Comparison of ENCODE assay signal across 22 cellular contexts in genomic region chr2:143029141-143029540, GRCh38.
"Had no signal": no experiment of that assay in that cellular context is flagged by ENCODE, and none has a peak within 500 bp of the region (broad histone marks: within the 10 kb centered on the region; RNA-seq: fewer than 3 reads in every experiment).

No MANE protein-coding gene starts in this region.

- H3K4me3 ChIP-seq: adrenal gland, body of pancreas, mucosa of descending colon, stomach, thoracic aorta had no signal

- H3K27ac Mint-ChIP-seq: activated CD8-positive, alpha-beta memory T cell treated with anti-CD3 and anti-CD28 coated beads, Interleukin-2, amount 10 ng/mL, durations not matched to agents 7 days and 5 days; activated naive CD4-positive, alpha-beta T cell treated with anti-CD3 and anti-CD28 coated beads, Interleukin-2, amount 50 U/mL, for 24 hours; naive thymus-derived CD8-positive, alpha-beta T cell had no signal

- DNase-seq: activated CD4-positive, alpha-beta T cell treated with anti-CD3 and anti-CD28 coated beads, Interleukin-2, amount 50 U/mL, for 48 hours; activated CD4-positive, CD25-positive, alpha-beta regulatory T cell treated with anti-CD3 and anti-CD28 coated beads, Interleukin-2, amount 50 U/mL, for 72 hours; activated CD8-positive, alpha-beta memory T cell treated with anti-CD3 and anti-CD28 coated beads, Interleukin-2, amount 10 ng/mL, durations not matched to agents 7 days and 5 days; activated effector memory CD4-positive, alpha-beta T cell treated with Interleukin-2 at 50 U/mL for 16 hours; activated T-cell treated with anti-CD3 and anti-CD28 coated beads, Interleukin-2, amount 50 U/mL, for 1 hour; adrenal gland; body of pancreas; effector memory CD4-positive, alpha-beta T cell; islet precursor cell; mucosa of descending colon; naive thymus-derived CD8-positive, alpha-beta T cell; stimulated activated CD4-positive, alpha-beta T cell treated with anti-CD3 and anti-CD28 coated beads, Interleukin-12 subunit alpha, Interleukin-12 subunit beta, amount 100 ng/mL, for 4 hours; stimulated activated CD4-positive, alpha-beta T cell treated with anti-CD3 and anti-CD28 coated beads, Interleukin-2, amount 100 ng/mL, for 24 hours; stomach; T-helper 1 cell; T1000 had no signal

- H3K27me3 ChIP-seq: adrenal gland, body of pancreas had no signal

- H3K36me3 Mint-ChIP-seq: activated CD8-positive, alpha-beta memory T cell treated with anti-CD3 and anti-CD28 coated beads, Interleukin-2, amount 10 ng/mL, durations not matched to agents 7 days and 5 days; activated naive CD4-positive, alpha-beta T cell treated with anti-CD3 and anti-CD28 coated beads, Interleukin-2, amount 50 U/mL, for 24 hours; naive thymus-derived CD8-positive, alpha-beta T cell had no signal

- H3K4me3 Mint-ChIP-seq: activated CD8-positive, alpha-beta memory T cell treated with anti-CD3 and anti-CD28 coated beads, Interleukin-2, amount 10 ng/mL, durations not matched to agents 7 days and 5 days; activated naive CD4-positive, alpha-beta T cell treated with anti-CD3 and anti-CD28 coated beads, Interleukin-2, amount 50 U/mL, for 24 hours; central memory CD8-positive, alpha-beta T cell; memory B cell; naive thymus-derived CD8-positive, alpha-beta T cell had no signal

- H3K4me1 ChIP-seq: adrenal gland had no signal

- H3K27ac ChIP-seq: adrenal gland, body of pancreas, neutrophil, stomach, thoracic aorta had no signal

- H3K9me3 Mint-ChIP-seq: activated naive CD4-positive, alpha-beta T cell treated with anti-CD3 and anti-CD28 coated beads, Interleukin-2, amount 50 U/mL, for 24 hours; central memory CD8-positive, alpha-beta T cell; naive thymus-derived CD8-positive, alpha-beta T cell had no signal

- ATAC-seq: activated CD8-positive, alpha-beta memory T cell treated with anti-CD3 and anti-CD28 coated beads, Interleukin-2, amount 10 ng/mL, durations not matched to agents 7 days and 5 days; body of pancreas; left lobe of liver; mucosa of descending colon; naive thymus-derived CD8-positive, alpha-beta T cell had no signal

- H3K9me3 ChIP-seq: adrenal gland, body of pancreas, mucosa of descending colon, neutrophil, stomach, thoracic aorta had no signal

- H3K27me3 Mint-ChIP-seq: memory B cell had no signal

- H3K4me1 Mint-ChIP-seq: central memory CD8-positive, alpha-beta T cell had no signal

- H3K36me3 ChIP-seq: adrenal gland, neutrophil, stomach, thoracic aorta had no signal
